In the genomic region with DNA sequence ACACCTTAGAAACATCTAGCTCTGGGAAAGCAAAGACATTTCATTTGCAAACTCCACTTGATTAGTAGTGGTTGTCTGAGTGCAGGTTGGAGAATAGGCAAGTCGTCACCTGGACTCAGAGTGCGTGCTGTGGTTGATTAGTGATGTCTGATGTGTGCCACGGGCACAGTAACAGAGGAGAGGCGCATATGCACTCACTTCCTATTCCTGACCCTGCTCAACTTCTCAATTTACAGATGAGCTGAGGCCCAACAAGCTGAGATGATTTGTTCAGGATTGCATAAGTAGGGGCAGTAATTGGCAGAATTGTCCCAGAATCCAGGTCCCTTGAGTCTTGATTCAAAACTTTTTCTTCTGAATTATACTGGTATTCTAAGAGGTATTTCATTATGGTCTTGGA, we compare ENCODE assay signal across 1 cellular context.
TF ChIP-seq lines count a peak whose summit lies in the region.

No MANE protein-coding gene starts in this region.

TF ChIP-seq in GM12878, 131 proteins besides CTCF, POLR2A, EP300 and RAD21:
- TF ChIP-seq SRF (IDR thresholded peaks at IDR 0.05; ENCODE audit: low read depth in 2 of 2, low read length in 2 of 2) (peak in 1 of 2 experiments; percentile 69; a peak in 1 of 4 replicates), HCFC1 (IDR thresholded peaks at IDR 0.05; ENCODE audit: low read length) (no peak), SUZ12 (IDR thresholded peaks at IDR 0.05; ENCODE audit: unreplicated experiment) (no peak), MXI1 (IDR thresholded peaks at IDR 0.05; ENCODE audit: low read depth, low read length) (no peak), IRF4 (IDR thresholded peaks at IDR 0.05; ENCODE audit: low read depth, low read length) (no peak), SUPT20H (IDR thresholded peaks at IDR 0.05; ENCODE audit: borderline replicate concordance, control insufficient read depth, low read depth, low read length) (no peak), TAF1 (IDR thresholded peaks at IDR 0.05; ENCODE audit: borderline replicate concordance, low read depth, low read length) (no peak), HDAC6 (IDR thresholded peaks at IDR 0.05; ENCODE audit: unreplicated experiment) (no peak), HDGF (IDR thresholded peaks at IDR 0.05) (no peak)
- TF ChIP-seq, protein P1, sequence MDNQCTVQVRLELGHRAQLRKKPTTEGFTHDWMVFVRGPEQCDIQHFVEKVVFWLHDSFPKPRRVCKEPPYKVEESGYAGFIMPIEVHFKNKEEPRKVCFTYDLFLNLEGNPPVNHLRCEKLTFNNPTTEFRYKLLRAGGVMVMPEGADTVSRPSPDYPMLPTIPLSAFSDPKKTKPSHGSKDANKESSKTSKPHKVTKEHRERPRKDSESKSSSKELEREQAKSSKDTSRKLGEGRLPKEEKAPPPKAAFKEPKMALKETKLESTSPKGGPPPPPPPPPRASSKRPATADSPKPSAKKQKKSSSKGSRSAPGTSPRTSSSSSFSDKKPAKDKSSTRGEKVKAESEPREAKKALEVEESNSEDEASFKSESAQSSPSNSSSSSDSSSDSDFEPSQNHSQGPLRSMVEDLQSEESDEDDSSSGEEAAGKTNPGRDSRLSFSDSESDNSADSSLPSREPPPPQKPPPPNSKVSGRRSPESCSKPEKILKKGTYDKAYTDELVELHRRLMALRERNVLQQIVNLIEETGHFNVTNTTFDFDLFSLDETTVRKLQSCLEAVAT (IDR thresholded peaks at IDR 0.05) = peak; percentile 60; the same call in 1 of the 2 replicates
- TF ChIP-seq, protein P2, sequence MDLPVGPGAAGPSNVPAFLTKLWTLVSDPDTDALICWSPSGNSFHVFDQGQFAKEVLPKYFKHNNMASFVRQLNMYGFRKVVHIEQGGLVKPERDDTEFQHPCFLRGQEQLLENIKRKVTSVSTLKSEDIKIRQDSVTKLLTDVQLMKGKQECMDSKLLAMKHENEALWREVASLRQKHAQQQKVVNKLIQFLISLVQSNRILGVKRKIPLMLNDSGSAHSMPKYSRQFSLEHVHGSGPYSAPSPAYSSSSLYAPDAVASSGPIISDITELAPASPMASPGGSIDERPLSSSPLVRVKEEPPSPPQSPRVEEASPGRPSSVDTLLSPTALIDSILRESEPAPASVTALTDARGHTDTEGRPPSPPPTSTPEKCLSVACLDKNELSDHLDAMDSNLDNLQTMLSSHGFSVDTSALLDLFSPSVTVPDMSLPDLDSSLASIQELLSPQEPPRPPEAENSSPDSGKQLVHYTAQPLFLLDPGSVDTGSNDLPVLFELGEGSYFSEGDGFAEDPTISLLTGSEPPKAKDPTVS (IDR thresholded peaks at IDR 0.05; ENCODE audit: low read depth, low read length) = no peak
- TF ChIP-seq, protein P3, sequence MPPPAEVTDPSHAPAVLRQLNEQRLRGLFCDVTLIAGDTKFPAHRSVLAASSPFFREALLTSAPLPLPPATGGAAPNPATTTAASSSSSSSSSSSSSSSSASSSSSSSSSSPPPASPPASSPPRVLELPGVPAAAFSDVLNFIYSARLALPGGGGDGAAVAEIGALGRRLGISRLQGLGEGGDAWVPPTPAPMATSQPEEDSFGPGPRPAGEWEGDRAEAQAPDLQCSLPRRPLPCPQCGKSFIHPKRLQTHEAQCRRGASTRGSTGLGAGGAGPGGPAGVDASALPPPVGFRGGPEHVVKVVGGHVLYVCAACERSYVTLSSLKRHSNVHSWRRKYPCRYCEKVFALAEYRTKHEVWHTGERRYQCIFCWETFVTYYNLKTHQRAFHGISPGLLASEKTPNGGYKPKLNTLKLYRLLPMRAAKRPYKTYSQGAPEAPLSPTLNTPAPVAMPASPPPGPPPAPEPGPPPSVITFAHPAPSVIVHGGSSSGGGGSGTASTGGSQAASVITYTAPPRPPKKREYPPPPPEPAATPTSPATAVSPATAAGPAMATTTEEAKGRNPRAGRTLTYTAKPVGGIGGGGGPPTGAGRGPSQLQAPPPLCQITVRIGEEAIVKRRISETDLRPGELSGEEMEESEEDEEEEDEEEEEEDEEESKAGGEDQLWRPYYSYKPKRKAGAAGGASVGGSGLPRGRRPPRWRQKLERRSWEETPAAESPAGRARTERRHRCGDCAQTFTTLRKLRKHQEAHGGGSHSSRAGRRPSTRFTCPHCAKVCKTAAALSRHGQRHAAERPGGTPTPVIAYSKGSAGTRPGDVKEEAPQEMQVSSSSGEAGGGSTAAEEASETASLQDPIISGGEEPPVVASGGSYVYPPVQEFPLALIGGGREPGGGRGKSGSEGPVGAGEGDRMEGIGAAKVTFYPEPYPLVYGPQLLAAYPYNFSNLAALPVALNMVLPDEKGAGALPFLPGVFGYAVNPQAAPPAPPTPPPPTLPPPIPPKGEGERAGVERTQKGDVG (CRISPR knock-in tag; IDR thresholded peaks at IDR 0.05) = no peak
